Comparison of ENCODE assay signal across 9 cellular contexts in the genomic region with DNA sequence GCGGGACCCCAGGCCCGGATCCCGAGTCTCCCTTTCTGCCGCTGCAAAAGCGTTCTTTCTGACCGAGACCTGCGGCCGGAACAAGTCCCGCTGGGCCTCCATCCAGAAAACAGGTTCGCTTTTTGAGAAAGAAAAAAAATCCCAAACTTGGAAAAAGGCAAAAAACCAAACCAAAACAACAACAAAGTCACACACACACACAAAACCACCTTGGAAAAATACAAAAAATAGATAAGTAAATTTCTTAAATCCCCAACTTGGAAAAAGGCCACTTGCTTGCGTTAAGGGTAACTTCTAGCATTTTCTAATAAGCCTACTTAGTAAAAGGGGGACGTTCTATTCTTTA. TPM values are rescaled to one million over a fixed set of nuclear protein-coding genes. Genes with fewer than 3 reads are reported as not detected.
DNase-seq lines count a peak whose midpoint lies in the region; ATAC-seq and TF ChIP-seq lines count a peak whose summit lies in the region.
"Had no signal": no experiment of that assay in that cellular context is flagged by ENCODE, and none has a peak within 500 bp of the region (broad histone marks: within the 10 kb centered on the region; RNA-seq: fewer than 3 reads in every experiment).

No MANE protein-coding gene starts in this region.

- H3K4me1 Mint-ChIP-seq in naive thymus-derived CD4-positive, alpha-beta T cell = peaks cover 8 to 22% (median 17%) of the 10 kb centered on the region in 7 donors

- no peaks in the 10 kb centered on the region for H3K4me1 ChIP-seq in naive thymus-derived CD4-positive, alpha-beta T cell (ENCODE audit: control insufficient read depth in 2 of 2, insufficient read depth in 2 of 2, low read length in 2 of 2)

- peaks cover 0 to 4% (median 0%) of the 10 kb centered on the region in 11 donors for H3K9me3 Mint-ChIP-seq in naive thymus-derived CD4-positive, alpha-beta T cell

- H3K27me3 ChIP-seq in naive thymus-derived CD4-positive, alpha-beta T cell (ENCODE audit: control insufficient read depth in 2 of 2, insufficient read depth in 2 of 2, low read length in 2 of 2) = no peaks in the 10 kb centered on the region

- H3K27me3 Mint-ChIP-seq in naive thymus-derived CD4-positive, alpha-beta T cell = peaks cover 0 to 19% (median 0%) of the 10 kb centered on the region in 5 donors

- no peaks in the 10 kb centered on the region for H3K9me3 ChIP-seq in KOPT-K1 (ENCODE audit: insufficient read depth, low read length, poor library complexity, severe bottlenecking)
- no peaks in the 10 kb centered on the region for H3K9me3 ChIP-seq in naive thymus-derived CD4-positive, alpha-beta T cell (ENCODE audit: control insufficient read depth in 2 of 3, low read length in 3 of 3)

- intact Hi-C loops in naive thymus-derived CD4-positive, alpha-beta T cell (cut with micrococcal nuclease) = loop anchor here (2.0 to 5.0 kb wide), 2 partner anchors 585 kb away; partner anchors contain the start of gene RPL31 (in 2 of the 2)

- H3K27ac ChIP-seq in KOPT-K1 (ENCODE audit: low read depth, low read length, poor library complexity, severe bottlenecking) = peak overlapping the region; percentile 63
- no peak overlapping the region for H3K27ac ChIP-seq in naive thymus-derived CD4-positive, alpha-beta T cell (ENCODE audit: low read depth, low read length)

- H3K4me3 ChIP-seq in AG10803 (ENCODE audit: low read length) = peak overlapping the region; percentile 81
- H3K4me3 ChIP-seq in naive thymus-derived CD4-positive, alpha-beta T cell (ENCODE audit: low read length) = peak overlapping the region; percentile 49

- DNase-seq in AG10803 (ENCODE audit: low read depth) (no peak), dedifferentiated amniotic fluid mesenchymal stem cell (ENCODE audit: extremely low spot score) (peak; percentile 34), ACHN (no peak), NCI-H69 (lab: John Stamatoyannopoulos, UW) (no peak), HPDE6-E6E7 (ENCODE audit: extremely low spot score) (no peak)
- no peak for DNase-seq in naive thymus-derived CD4-positive, alpha-beta T cell
- DNase-seq in stimulated activated CD4-positive, alpha-beta T cell treated with anti-CD3 and anti-CD28 coated beads, Interleukin-4, amount 100 ng/mL, for 24 hours = no peak

- peak overlapping the region in 2 of 9 donors; percentile 45 to 54 for H3K27ac Mint-ChIP-seq in naive thymus-derived CD4-positive, alpha-beta T cell

- no peak for ATAC-seq in naive thymus-derived CD4-positive, alpha-beta T cell

- CTCF ChIA-PET in naive thymus-derived CD4-positive, alpha-beta T cell (lab: Charles Lee) = no interaction called here

- in situ Hi-C loops in ACHN (cut with HindIII; ENCODE audit: low pct_ligation_motif_present, low pct_unique_long_range_greater_than_20kb, low sequenced_read_pairs) = no loop called here

- H3K36me3 ChIP-seq in KOPT-K1 (ENCODE audit: insufficient read depth, low read length) = peaks cover 20% of the 10 kb centered on the region
- H3K36me3 ChIP-seq in naive thymus-derived CD4-positive, alpha-beta T cell (ENCODE audit: control insufficient read depth in 2 of 3, insufficient read depth in 3 of 3, low read length in 3 of 3) = no peaks in the 10 kb centered on the region

- no peak for TF ChIP-seq CTCF in AG10803 (conservative IDR thresholded peaks at IDR 0.05; ENCODE audit: low read length)

- POLR2A ChIA-PET in naive thymus-derived CD4-positive, alpha-beta T cell (lab: Charles Lee) = no interaction called here

- peaks cover 0 to 2% (median 0%) of the 10 kb centered on the region in 5 donors for H3K36me3 Mint-ChIP-seq in naive thymus-derived CD4-positive, alpha-beta T cell

- H3K4me3 Mint-ChIP-seq in naive thymus-derived CD4-positive, alpha-beta T cell = peak overlapping the region; percentile 71 to 95 (median 82)

RNA-seq across cellular contexts. Expression of gene CHST10, which starts 0.2 kb away (rescaled TPM):
- 1 to 10 TPM; 2.2 to 5.0 (median 3.2) TPM for total RNA-seq in naive thymus-derived CD4-positive, alpha-beta T cell
- polyA plus RNA-seq in naive thymus-derived CD4-positive, alpha-beta T cell = 1 to 10 TPM; 1.2 to 3.9 TPM

RNA-seq across cellular contexts. Expression of gene NMS, which starts 52.6 kb away (rescaled TPM):
- total RNA-seq in naive thymus-derived CD4-positive, alpha-beta T cell = not detected
- not detected for polyA plus RNA-seq in naive thymus-derived CD4-positive, alpha-beta T cell
- total RNA-seq: T-helper 2 cell treated with Interferon-gamma antibody and Interleukin-4, amounts not matched to agents 100 ng/mL and 5 ng/mL, for 36 hours had no signal
